ENCODE assay signal across 10 cellular contexts in the genomic region with DNA sequence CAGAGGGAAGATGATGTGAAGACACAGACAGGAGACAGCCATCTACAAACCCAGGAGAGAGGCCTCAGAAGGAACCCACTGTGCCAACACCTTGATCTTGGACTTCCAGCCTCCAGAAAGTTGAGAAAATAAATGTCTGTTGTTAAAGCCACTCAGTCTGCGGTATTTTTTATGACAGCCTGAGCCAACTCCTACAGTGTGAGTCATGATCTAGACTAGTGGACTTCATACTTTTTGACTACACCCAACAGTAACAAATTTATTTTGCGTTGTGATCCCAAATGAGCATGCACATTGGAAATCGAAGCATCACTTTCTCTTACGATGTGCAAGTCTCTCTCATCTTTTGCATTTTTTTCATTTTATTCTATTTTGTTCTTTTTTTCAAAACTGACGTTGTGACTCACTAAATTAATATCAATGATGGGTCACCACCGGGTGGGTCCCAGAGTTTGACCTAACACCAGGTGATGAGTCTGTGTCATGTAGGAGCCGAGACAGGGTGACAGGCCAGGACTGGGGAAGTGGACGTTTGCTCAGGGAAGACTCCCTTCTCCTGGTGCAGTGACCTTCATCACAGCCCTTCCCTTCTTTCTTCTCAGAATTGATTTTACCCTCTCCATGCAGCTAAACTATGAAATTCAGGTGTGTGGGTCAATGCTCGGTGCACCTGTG. TPM values are rescaled to one million over a fixed set of nuclear protein-coding genes. Genes with fewer than 3 reads are reported as not detected.
A peak's percentile ranks its signal among the peaks of the same experiment; 100 is the strongest.
DNase-seq lines count a peak whose midpoint lies in the region; ATAC-seq and TF ChIP-seq lines count a peak whose summit lies in the region.
"Had no signal": no experiment of that assay in that cellular context is flagged by ENCODE, and none has a peak within 500 bp of the region (broad histone marks: within the 10 kb centered on the region; RNA-seq: fewer than 3 reads in every experiment).

No MANE protein-coding gene starts in this region.

- H3K36me3 Mint-ChIP-seq in HFFc6 (ENCODE audit: low read depth): no peaks in the 10 kb centered on the region
- H3K36me3 Mint-ChIP-seq: activated naive CD4-positive, alpha-beta T cell treated with anti-CD3 and anti-CD28 coated beads, Interleukin-2, amount 50 U/mL, for 72 hours had no signal

- H3K36me3 ChIP-seq in left ventricle myocardium inferior (no peaks in the 10 kb centered on the region), transverse colon (no peaks in the 10 kb centered on the region), prostate gland (no peaks in the 10 kb centered on the region)

- no peaks in the 10 kb centered on the region for H3K9me3 Mint-ChIP-seq in HFFc6
- H3K9me3 Mint-ChIP-seq: activated naive CD4-positive, alpha-beta T cell treated with anti-CD3 and anti-CD28 coated beads, Interleukin-2, amount 50 U/mL, for 72 hours had no signal

- H3K27me3 ChIP-seq in left ventricle myocardium inferior (ENCODE audit: low read depth) (peaks cover 6% of the 10 kb centered on the region), transverse colon (no peaks in the 10 kb centered on the region), prostate gland (replicated peaks; ENCODE audit: insufficient read depth) (no peaks in the 10 kb centered on the region)

- no peak for TF ChIP-seq CTCF in HFFc6 (IDR thresholded peaks at IDR 0.05)
- TF ChIP-seq CTCF in left ventricle myocardium inferior (IDR thresholded peaks at IDR 0.05; ENCODE audit: borderline replicate concordance): no peak
- no peak for TF ChIP-seq CTCF in transverse colon (IDR thresholded peaks at IDR 0.05)
- TF ChIP-seq CTCF in prostate gland (IDR thresholded peaks at IDR 0.05): no peak

- TF ChIP-seq EP300 in transverse colon (IDR thresholded peaks at IDR 0.05; ENCODE audit: low read depth): no peak

- H3K4me3 ChIP-seq in left ventricle myocardium inferior (no peak overlapping the region), transverse colon (no peak overlapping the region), prostate gland (no peak overlapping the region)

- no peak overlapping the region for H3K4me3 Mint-ChIP-seq in HFFc6

- H3K4me1 ChIP-seq in left ventricle myocardium inferior (peaks cover 12% of the 10 kb centered on the region), transverse colon (peaks cover 0 to 28% (median 15%) of the 10 kb centered on the region in 4 donors), prostate gland (replicated peaks) (peaks cover 3% of the 10 kb centered on the region)

- H3K27ac Mint-ChIP-seq in HFFc6: no peak overlapping the region

- H3K9me3 ChIP-seq in left ventricle myocardium inferior (replicated peaks) (no peaks in the 10 kb centered on the region), transverse colon (no peaks in the 10 kb centered on the region), prostate gland (no peaks in the 10 kb centered on the region)

- peaks cover 23% of the 10 kb centered on the region for H3K4me1 Mint-ChIP-seq in HFFc6 (ENCODE audit: low read depth)

- in situ Hi-C loops in transverse colon (cut with MboI; ENCODE audit: low pct_ligation_motif_present in 1 of 4, low pct_unique_long_range_greater_than_20kb in 1 of 4, low sequenced_read_pairs in 3 of 4): no loop called here

- H3K27ac ChIP-seq in left ventricle myocardium inferior (replicated peaks) (peak overlapping the region; percentile 51), transverse colon (peak overlapping the region; percentile 65 to 74 (median 69)), prostate gland (no peak overlapping the region)

- WGBS in transverse colon (ENCODE audit: low coverage in 1 of 2), 2 donors: 55 to 60% methylated on average over 6 to 9 of the region's 9 CpGs
- 89% methylated on average over 9 of the region's 9 CpGs for WGBS in prostate gland

- no peak for TF ChIP-seq POLR2A in transverse colon (IDR thresholded peaks at IDR 0.05)
- TF ChIP-seq POLR2A in prostate gland (IDR thresholded peaks at IDR 0.05): no peak

- ATAC-seq in GM21390 (IDR thresholded peaks at IDR 0.05; ENCODE audit: unreplicated experiment) (no peak), GM18511 (IDR thresholded peaks at IDR 0.05; ENCODE audit: unreplicated experiment) (no peak)

- peaks cover 14% of the 10 kb centered on the region for H3K27me3 Mint-ChIP-seq in HFFc6 (ENCODE audit: insufficient read depth)

- DNase-seq in HFFc6 (peak; percentile 5), RPMI7951 (ENCODE audit: low read depth) (peak; percentile 23), left ventricle myocardium inferior (no peak), transverse colon (peak; percentile 18), prostate gland (ENCODE audit: low spot score) (no peak), DMS53 treated with DMSO at 0.1 percent for 48 hours (lab: John Stamatoyannopoulos, UW; ENCODE audit: unreplicated experiment) (no peak)
- DNase-seq: NCI-H187 treated with DMSO at 0.1 percent for 48 hours had no signal

- intact Hi-C loops in left ventricle myocardium inferior (cut with micrococcal nuclease): no loop called here
- intact Hi-C loops in transverse colon (cut with DNase I; ENCODE audit: low total_unique reads): no loop called here
- intact Hi-C loops in prostate gland (cut with DNase I): no loop called here

RNA-seq across cellular contexts. Expression of a gene that starts 28.9 kb away (rescaled TPM):
- 10 to 100 TPM; 17.2 to 20.3 (median 17.6) TPM for total RNA-seq in HFFc6 (2021; fragmentation: NEBNext Ultra II Directional; extraction: Animal tissue kit (Norgen Biotek cat#: 25700))
- 27.8 and 30.2 TPM in 2 replicates for total RNA-seq in RPMI7951 (2014; rRNA removed; shearing (Covaris generic))
- total RNA-seq in left ventricle myocardium inferior: 163 TPM
- 10 to 100 TPM; 16.1 to 90.1 (median 49.2) TPM for total RNA-seq in transverse colon
- 10 to 100 TPM; 18.2 to 27.4 TPM for total RNA-seq in prostate gland

RNA-seq across cellular contexts. Expression of a gene that starts 36.8 kb away (rescaled TPM):
- not detected for total RNA-seq in HFFc6 (2021; fragmentation: NEBNext Ultra II Directional; extraction: Animal tissue kit (Norgen Biotek cat#: 25700))
- not detected in 2 replicates for total RNA-seq in RPMI7951 (2014; rRNA removed; shearing (Covaris generic))
- total RNA-seq in left ventricle myocardium inferior (not detected), transverse colon (not detected), prostate gland (not detected)
- total RNA-seq: activated naive CD4-positive, alpha-beta T cell treated with anti-CD3 and anti-CD28 coated beads, Interleukin-2, amount 50 U/mL, for 72 hours had no signal

Comparison
In these comparisons a context has a peak if more than half of its experiments do, and no peak if none do; other contexts are left out.
1. DNase-seq: peak in HFFc6 (single experiment), RPMI7951 (single experiment) and transverse colon (single experiment); none in left ventricle myocardium inferior (single experiment), prostate gland (single experiment) and DMS53 treated with DMSO at 0.1 percent for 48 hours (single experiment).
2. H3K27ac ChIP-seq: peak in left ventricle myocardium inferior (single experiment) and transverse colon (4 of 4); none in prostate gland (0 of 2).